1 cellular context compared by ENCODE assay signal in genomic region chr6:152185158-152185574, GRCh38.
TF ChIP-seq lines count a peak whose summit lies in the region.

No MANE protein-coding gene starts in this region.

TF ChIP-seq in SK-N-SH, 30 proteins besides CTCF, POLR2A, EP300 and RAD21 (continued from another document):
- no peak for TF ChIP-seq CHD2 (IDR thresholded peaks at IDR 0.05; ENCODE audit: low read length, partially characterized antibody)
- TF ChIP-seq MAX (IDR thresholded peaks at IDR 0.05; ENCODE audit: low read depth): no peak
- TF ChIP-seq TCF12 (IDR thresholded peaks at IDR 0.05): no peak
- TF ChIP-seq RCOR1 (IDR thresholded peaks at IDR 0.05; ENCODE audit: low read length): no peak
- no peak for TF ChIP-seq MEF2A (IDR thresholded peaks at IDR 0.05; ENCODE audit: borderline replicate concordance, low read depth)
- TF ChIP-seq USF1 (IDR thresholded peaks at IDR 0.05; ENCODE audit: borderline replicate concordance, low read depth): no peak
- no peak for TF ChIP-seq NRF1 (IDR thresholded peaks at IDR 0.05; ENCODE audit: low read depth, low read length)
- no peak for TF ChIP-seq FOXJ3 (CRISPR knock-in tag; IDR thresholded peaks at IDR 0.05)
- no peak for TF ChIP-seq JUND (IDR thresholded peaks at IDR 0.05)
- no peak for TF ChIP-seq ELF1 (IDR thresholded peaks at IDR 0.05)
